ENCODE assay signal across 8 cellular contexts in genomic region chr2:173354073-173354600, GRCh38. TPM values are rescaled to one million over a fixed set of nuclear protein-coding genes. Genes with fewer than 3 reads are reported as not detected.
DNase-seq lines count a peak whose midpoint lies in the region; ATAC-seq and TF ChIP-seq lines count a peak whose summit lies in the region.

No MANE protein-coding gene starts in this region.

- intact Hi-C loops in right lobe of liver (cut with DNase I): no loop called here
- intact Hi-C loops in upper lobe of right lung (cut with DNase I): no loop called here

- H3K36me3 Mint-ChIP-seq in GM23338 (ENCODE audit: low read depth): peaks cover 27% of the 10 kb centered on the region

- TF ChIP-seq CTCF in GM23338 (conservative IDR thresholded peaks at IDR 0.05; ENCODE audit: low read depth in 2 of 2) (no peak), LNCaP clone FGC (IDR thresholded peaks at IDR 0.05; ENCODE audit: control insufficient read depth, extremely low read depth, insufficient read depth) (no peak), right lobe of liver (IDR thresholded peaks at IDR 0.05) (no peak), upper lobe of right lung (IDR thresholded peaks at IDR 0.05) (no peak)

- peaks cover 30% of the 10 kb centered on the region for H3K4me1 Mint-ChIP-seq in GM23338

- H3K27ac ChIP-seq in GM23338 (ENCODE audit: low read depth): peak overlapping the region; percentile 80
- H3K27ac ChIP-seq in right lobe of liver: no peak overlapping the region
- no peak overlapping the region for H3K27ac ChIP-seq in upper lobe of right lung

- H3K9me3 ChIP-seq in right lobe of liver: no peaks in the 10 kb centered on the region
- no peaks in the 10 kb centered on the region for H3K9me3 ChIP-seq in upper lobe of right lung

- peak; percentile 56 for ATAC-seq in GM23338
- peak in 1 of 4 donors; percentile 18 for ATAC-seq in right lobe of liver
- ATAC-seq in upper lobe of right lung: no peak

- WGBS in right lobe of liver (ENCODE audit: insufficient coverage, low coverage, low lambda C conversion rate, missing lambda C conversion rate): 5% methylated on average over 21 of the region's 21 CpGs

- peaks cover 36% of the 10 kb centered on the region for H3K79me2 ChIP-seq in GM23338 (replicated peaks; ENCODE audit: insufficient read depth)

- H3K27me3 ChIP-seq in GM23338 (ENCODE audit: insufficient read depth) (no peaks in the 10 kb centered on the region), right lobe of liver (peaks cover 6 to 26% of the 10 kb centered on the region in 2 donors), upper lobe of right lung (peaks cover 75% of the 10 kb centered on the region)

- no peaks in the 10 kb centered on the region for H3F3A ChIP-seq in GM23338 (replicated peaks; ENCODE audit: low read depth)

- H3K9me3 Mint-ChIP-seq in GM23338: peaks cover 18% of the 10 kb centered on the region

- TF ChIP-seq POLR2A in right lobe of liver (IDR thresholded peaks at IDR 0.05): no peak

- peak; percentile 69 for DNase-seq in SIG-M5 treated with dmso at 0.1 percent for 504 hours (lab: John Stamatoyannopoulos, UW; ENCODE audit: unreplicated experiment)
- DNase-seq in SIG-M5 (lab: John Stamatoyannopoulos, UW): no peak
- DNase-seq in GM23338 (ENCODE audit: low spot score): peak; percentile 73
- DNase-seq in LNCaP clone FGC (ENCODE audit: low read depth): no peak
- DNase-seq in amniotic epithelial cell (ENCODE audit: low read depth): peak; percentile 11
- no peak for DNase-seq in right lobe of liver
- DNase-seq in upper lobe of right lung: no peak
- DNase-seq in pons (ENCODE audit: low spot score): no peak

- H3K4me3 Mint-ChIP-seq in GM23338: peak overlapping the region; percentile 86

- H3K27ac Mint-ChIP-seq in GM23338: peak overlapping the region; percentile 99

- H3K4me2 ChIP-seq in GM23338: peak overlapping the region; percentile 84

- H3K4me3 ChIP-seq in GM23338 (peak overlapping the region; percentile 59), LNCaP clone FGC (ENCODE audit: low read depth, low read length) (peak overlapping the region; percentile 81), right lobe of liver (peak overlapping the region in 2 of 3 donors; percentile 37 to 45), upper lobe of right lung (peak overlapping the region; percentile 58)

- H4K20me1 ChIP-seq in GM23338 (replicated peaks; ENCODE audit: insufficient read depth): peaks cover 26% of the 10 kb centered on the region

- peak overlapping the region; percentile 53 for H2AFZ ChIP-seq in GM23338

- H3K9me2 ChIP-seq in GM23338 (ENCODE audit: insufficient read depth): peaks cover 15% of the 10 kb centered on the region

- H3K27me3 Mint-ChIP-seq in GM23338 (ENCODE audit: insufficient read depth, low read depth, poor library complexity): no peaks in the 10 kb centered on the region

- H3K4me1 ChIP-seq in GM23338 (ENCODE audit: insufficient read depth) (peaks cover 33% of the 10 kb centered on the region), right lobe of liver (peaks cover 0 to 11% (median 0%) of the 10 kb centered on the region in 4 donors), upper lobe of right lung (peaks cover 21% of the 10 kb centered on the region)

- H3K36me3 ChIP-seq in GM23338 (ENCODE audit: insufficient read depth) (peaks cover 11% of the 10 kb centered on the region; the same call in 1 of the 2 replicates), right lobe of liver (no peaks in the 10 kb centered on the region), upper lobe of right lung (no peaks in the 10 kb centered on the region)

TF ChIP-seq in GM23338, 12 proteins besides CTCF, POLR2A, EP300 and RAD21:
- TF ChIP-seq ZNF462 (CRISPR knock-in tag; IDR thresholded peaks at IDR 0.05) (no peak), ZNF114 (CRISPR knock-in tag; IDR thresholded peaks at IDR 0.05) (no peak), POLR2AphosphoS5 (IDR thresholded peaks at IDR 0.05; ENCODE audit: low read depth) (peak; percentile 43)

RNA-seq across cellular contexts. Expression of gene CDCA7, which starts 0.5 kb away (rescaled TPM):
- total RNA-seq in GM23338 (2014; rRNA removed; shearing (Covaris generic)): 84.3 and 95.5 TPM in 2 replicates
- polyA plus RNA-seq in GM23338 (2016; fragmentation: Nextera tagmentation; extraction: Ambion mirVana): 52.7 and 63.7 TPM in 2 replicates
- total RNA-seq in right lobe of liver (under 1 TPM in 5 of 6 experiments, not detected in 1; 0.09 to 0.37 (median 0.20) TPM), upper lobe of right lung (4.1 TPM)

Comparison
In these comparisons a context has a peak if more than half of its experiments do, and no peak if none do; other contexts are left out.
1. DNase-seq: peak in SIG-M5 treated with dmso at 0.1 percent for 504 hours (single experiment), GM23338 (single experiment) and amniotic epithelial cell (single experiment); none in SIG-M5 (single experiment), LNCaP clone FGC (single experiment), right lobe of liver (0 of 3), upper lobe of right lung (single experiment) and pons (single experiment).
2. RNA of gene CDCA7, which starts 0.5 kb away (total RNA-seq): 84.3 to 95.5 TPM in GM23338; 4.1 TPM in upper lobe of right lung (single experiment) and 0.09 to 0.37 TPM in right lobe of liver; every median in the first group is over 10 times any median in the second.
3. Peak in every context shown above with its lines, with median percentiles within 50 percentile points of each other: H3K4me3 ChIP-seq.